ENCODE assay signal across 2 cellular contexts in genomic region chr18:22378672-22379282, GRCh38.
TF ChIP-seq lines count a peak whose summit lies in the region.

No MANE protein-coding gene starts in this region.

TF ChIP-seq in GM12878, 131 proteins besides CTCF, POLR2A, EP300 and RAD21:
- TF ChIP-seq RELA (IDR thresholded peaks at IDR 0.05; ENCODE audit: borderline replicate concordance, partially characterized antibody), result no peak
- TF ChIP-seq SIN3A (IDR thresholded peaks at IDR 0.05; ENCODE audit: low read depth, low read length), result no peak
- no peak for TF ChIP-seq SUZ12 (IDR thresholded peaks at IDR 0.05; ENCODE audit: unreplicated experiment)
- TF ChIP-seq CBFB (IDR thresholded peaks at IDR 0.05; ENCODE audit: low read depth), result no peak
- TF ChIP-seq ELK1 (IDR thresholded peaks at IDR 0.05; ENCODE audit: low read depth, low read length), result no peak
- TF ChIP-seq BRCA1 (IDR thresholded peaks at IDR 0.05; ENCODE audit: low read depth, low read length), result no peak
- no peak for TF ChIP-seq SUPT20H (IDR thresholded peaks at IDR 0.05; ENCODE audit: borderline replicate concordance, control insufficient read depth, low read depth, low read length)

TF ChIP-seq in HepG2, 621 proteins besides CTCF, POLR2A, EP300 and RAD21:
- no peak for TF ChIP-seq ZBTB43 (CRISPR knock-in tag; conservative IDR thresholded peaks at IDR 0.05)
- TF ChIP-seq ZFYVE20 (CRISPR knock-in tag; IDR thresholded peaks at IDR 0.05; ENCODE audit: borderline replicate concordance, low read depth), result no peak
- TF ChIP-seq JUN (CRISPR knock-in tag; IDR thresholded peaks at IDR 0.05), result no peak
- no peak for TF ChIP-seq CBFB (CRISPR knock-in tag; IDR thresholded peaks at IDR 0.05)
- peak; percentile 64 for TF ChIP-seq STAG1 (CRISPR knock-in tag; IDR thresholded peaks at IDR 0.05)
- no peak for TF ChIP-seq RERE (CRISPR knock-in tag; IDR thresholded peaks at IDR 0.05; ENCODE audit: low read depth)
- no peak for TF ChIP-seq KDM1A (CRISPR knock-in tag; IDR thresholded peaks at IDR 0.05)
- TF ChIP-seq NBN (conservative IDR thresholded peaks at IDR 0.05), result no peak
- no peak for TF ChIP-seq EEA1 (CRISPR knock-in tag; IDR thresholded peaks at IDR 0.05; ENCODE audit: borderline replicate concordance)
- peak; percentile 29; the same call in 1 of the 2 replicates for TF ChIP-seq SMC3 (IDR thresholded peaks at IDR 0.05; ENCODE audit: low read length)
- TF ChIP-seq MBD4 (IDR thresholded peaks at IDR 0.05; ENCODE audit: borderline replicate concordance, low read length), result no peak
- TF ChIP-seq ZSCAN31 (CRISPR knock-in tag; IDR thresholded peaks at IDR 0.05; ENCODE audit: low read depth), result no peak
- no peak for TF ChIP-seq ZNF224 (CRISPR knock-in tag; IDR thresholded peaks at IDR 0.05)
TF ChIP-seq in HepG2: peak in this region for 2.
